Comparison of ENCODE assay signal across 2 cellular contexts in genomic region chr1:201219481-201220387, GRCh38.
TF ChIP-seq lines count a peak whose summit lies in the region.

No MANE protein-coding gene starts in this region.

TF ChIP-seq in IMR-90, 13 proteins besides CTCF, POLR2A, EP300 and RAD21:
- TF ChIP-seq RCOR1 (IDR thresholded peaks at IDR 0.05; ENCODE audit: insufficient replicate concordance, low read length) (no peak), CEBPB (IDR thresholded peaks at IDR 0.05; ENCODE audit: low read depth, low read length) (0 out of 2 replicates have a peak, but pooled peaks have one; percentile 0), ELK1 (IDR thresholded peaks at IDR 0.05; ENCODE audit: borderline replicate concordance, low read depth, low read length) (no peak)

TF ChIP-seq in SK-N-SH, 30 proteins besides CTCF, POLR2A, EP300 and RAD21:
- TF ChIP-seq SMC3 (IDR thresholded peaks at IDR 0.05; ENCODE audit: low read depth, low read length) (no peak), ELF1 (IDR thresholded peaks at IDR 0.05) (no peak), FOXM1 (IDR thresholded peaks at IDR 0.05; ENCODE audit: low read depth) (no peak), GABPA (IDR thresholded peaks at IDR 0.05; ENCODE audit: low read depth) (no peak), NRF1 (IDR thresholded peaks at IDR 0.05; ENCODE audit: low read depth, low read length) (no peak), TCF12 (IDR thresholded peaks at IDR 0.05) (no peak), MXI1 (IDR thresholded peaks at IDR 0.05; ENCODE audit: low read depth, low read length) (no peak)
